ENCODE assay signal across 8 cellular contexts in genomic region chr2:56185101-56185581, GRCh38. TPM values are rescaled to one million over a fixed set of nuclear protein-coding genes. Genes with fewer than 3 reads are reported as not detected.
DNase-seq lines count a peak whose midpoint lies in the region; ATAC-seq, FAIRE-seq and TF ChIP-seq lines count a peak whose summit lies in the region.

No MANE protein-coding gene starts in this region.

- no peaks in the 10 kb centered on the region for H4K20me1 ChIP-seq in keratinocyte (ENCODE audit: control insufficient read depth, extremely low read depth, insufficient read depth, low read length)

- H3K27me3 ChIP-seq in body of pancreas = peaks cover 0 to 5% of the 10 kb centered on the region in 2 donors
- H3K27me3 ChIP-seq in keratinocyte (ENCODE audit: control insufficient read depth, extremely low read depth, insufficient read depth, low read length) = peaks cover 19% of the 10 kb centered on the region
- H3K27me3 ChIP-seq in stomach smooth muscle (ENCODE audit: control insufficient read depth in 1 of 2, insufficient read depth in 2 of 2, low read length in 2 of 2) = peaks cover 11 to 27% of the 10 kb centered on the region in 2 donors

- no peaks in the 10 kb centered on the region for H3K36me3 ChIP-seq in body of pancreas (replicated peaks in 1 of 2; ENCODE audit: insufficient read depth in 1 of 2, low read depth in 2 of 2)
- no peaks in the 10 kb centered on the region for H3K36me3 ChIP-seq in keratinocyte (ENCODE audit: control insufficient read depth in 2 of 2, extremely low read depth in 1 of 2, insufficient read depth in 2 of 2, low read length in 2 of 2)
- no peaks in the 10 kb centered on the region for H3K36me3 ChIP-seq in stomach smooth muscle (ENCODE audit: control insufficient read depth in 2 of 2, insufficient read depth in 2 of 2, low read length in 2 of 2)

- H3K4me3 Mint-ChIP-seq in HFFc6 = peak overlapping the region; percentile 97

- intact Hi-C loops in body of pancreas (cut with DNase I) = no loop called here

- FAIRE-seq in keratinocyte (lab: Jason Lieb, UNC) = no peak

- TF ChIP-seq CTCF in HFFc6 (IDR thresholded peaks at IDR 0.05) (no peak; the same call in 1 of the 2 replicates), body of pancreas (IDR thresholded peaks at IDR 0.05) (no peak), keratinocyte (optimal IDR thresholded peaks at IDR 0.05 in 1 of 3, IDR thresholded peaks at IDR 0.05 in 1 of 3, conservative IDR thresholded peaks at IDR 0.05 in 1 of 3; ENCODE audit: extremely low read depth in 1 of 3, insufficient read depth in 2 of 3, low read length in 3 of 3) (peak in 1 of 3 experiments; percentile 11)

- no peak for TF ChIP-seq POLR2A in body of pancreas (IDR thresholded peaks at IDR 0.05)

- H3K79me2 ChIP-seq in keratinocyte (ENCODE audit: control insufficient read depth, insufficient read depth, low read length) = no peaks in the 10 kb centered on the region

- no peaks in the 10 kb centered on the region for H3K9me1 ChIP-seq in keratinocyte (ENCODE audit: control insufficient read depth, extremely low read depth, insufficient read depth, low read length)

- H3K9me3 ChIP-seq in body of pancreas = no peaks in the 10 kb centered on the region
- H3K9me3 ChIP-seq in keratinocyte (ENCODE audit: control insufficient read depth, low read depth, low read length) = no peaks in the 10 kb centered on the region
- H3K9me3 ChIP-seq in stomach smooth muscle (ENCODE audit: control insufficient read depth in 2 of 2, low read length in 2 of 2) = no peaks in the 10 kb centered on the region

- dilution Hi-C loops in keratinocyte (cut with MboI; ENCODE audit: extremely low pct_ligation_motif_present, low sequenced_read_pairs) = no loop called here

- H3K4me2 ChIP-seq in keratinocyte (ENCODE audit: control insufficient read depth, extremely low read depth, insufficient read depth, low read depth, low read length) = peak overlapping the region; percentile 72

- H3K9me3 Mint-ChIP-seq in HFFc6 = no peaks in the 10 kb centered on the region

- H3K4me1 Mint-ChIP-seq in HFFc6 (ENCODE audit: low read depth) = peaks cover 69% of the 10 kb centered on the region

- H3K27ac Mint-ChIP-seq in HFFc6 = peak overlapping the region; percentile 79

- H3K4me3 ChIP-seq in body of pancreas = peak overlapping the region in 1 of 2 donors; percentile 60
- peak overlapping the region; percentile 7 to 39 (median 36) for H3K4me3 ChIP-seq in keratinocyte (ENCODE audit: control insufficient read depth in 2 of 3, extremely low read depth in 1 of 3, insufficient read depth in 2 of 3, low read depth in 1 of 3, low read length in 3 of 3)
- H3K4me3 ChIP-seq in stomach smooth muscle (ENCODE audit: low read length in 2 of 2) = peak overlapping the region; percentile 62 to 65

- H3K4me1 ChIP-seq in body of pancreas (peaks cover 20% of the 10 kb centered on the region), keratinocyte (ENCODE audit: control insufficient read depth, extremely low read depth, insufficient read depth, low read length) (peaks cover 4% of the 10 kb centered on the region), stomach smooth muscle (ENCODE audit: control insufficient read depth, insufficient read depth, low read length) (peaks cover 15% of the 10 kb centered on the region)

- WGBS in body of pancreas, 2 donors = 0 to 3% methylated on average over 11 to 24 of the region's 24 CpGs

- H3K27ac ChIP-seq in body of pancreas (peak overlapping the region in 1 of 4 donors; percentile 20), keratinocyte (ENCODE audit: control insufficient read depth, insufficient read depth, low read length) (no peak overlapping the region), stomach smooth muscle (ENCODE audit: low read length) (no peak overlapping the region)

- DNase-seq in AG08396 (ENCODE audit: low spot score) (peak; percentile 32), HFFc6 (no peak), body of pancreas (peak in 3 of 4 donors; percentile 20 to 58 (median 26)), keratinocyte (ENCODE audit: low read depth, low spot score) (no peak), NCI-H128 (lab: John Stamatoyannopoulos, UW; ENCODE audit: unreplicated experiment) (no peak)
- DNase-seq in activated naive CD4-positive, alpha-beta T cell (lab: John Stamatoyannopoulos, UW) = no peak

- H3K9ac ChIP-seq in keratinocyte (ENCODE audit: control insufficient read depth, extremely low read depth, insufficient read depth, low read length) (no peak overlapping the region), stomach smooth muscle (ENCODE audit: low read length in 2 of 2) (no peak overlapping the region)

- H3K36me3 Mint-ChIP-seq in HFFc6 (ENCODE audit: low read depth) = peaks cover 19% of the 10 kb centered on the region; the same call in 1 of the 2 replicates

- ATAC-seq in body of pancreas = no peak
- ATAC-seq in HG02981 (IDR thresholded peaks at IDR 0.05; ENCODE audit: unreplicated experiment) = no peak

- H2AFZ ChIP-seq in keratinocyte (ENCODE audit: control insufficient read depth, low read length) = peak overlapping the region; percentile 23

- peaks cover 7% of the 10 kb centered on the region for H3K27me3 Mint-ChIP-seq in HFFc6 (ENCODE audit: insufficient read depth)

RNA-seq across cellular contexts. Expression of gene CCDC85A, which starts 1.4 kb away (rescaled TPM):
- 10 to 100 TPM; 25.5 to 39.3 (median 36.9) TPM for total RNA-seq in HFFc6 (2021; fragmentation: NEBNext Ultra II Directional; extraction: Animal tissue kit (Norgen Biotek cat#: 25700))
- total RNA-seq in body of pancreas = 1 to 10 TPM; 2.3 to 2.6 TPM
- 0.01 to 0.03 TPM in 2 of 3 replicates, not detected in the other for polyA plus RNA-seq in keratinocyte
- not detected for polyA plus RNA-seq in keratinocyte (2011; ENCODE audit: low read depth)
- not detected in 2 replicates for polyA plus RNA-seq in keratinocyte (2011; cell fraction: cytosol; rRNA removed)
- 0.05 TPM in 1 of 2 replicates, not detected in the other for polyA plus RNA-seq in keratinocyte (2011; cell fraction: nucleus; rRNA removed)
- polyA plus RNA-seq in keratinocyte (2012; ENCODE audit: low replicate concordance) = 0.04 TPM in 1 of 2 replicates, not detected in the other
- 0.10 TPM in 1 of 3 replicates, not detected in the others for polyA minus RNA-seq in keratinocyte
- not detected for polyA minus RNA-seq in keratinocyte (2011; cell fraction: cytosol; rRNA and poly(A)+ RNA removed)
- not detected in 2 replicates for polyA minus RNA-seq in keratinocyte (2011; cell fraction: nucleus; rRNA and poly(A)+ RNA removed)

Comparison
In these comparisons a context has a peak if more than half of its experiments do, and no peak if none do; other contexts are left out.
1. DNase-seq: peak in AG08396 (single experiment) and body of pancreas (3 of 4); none in HFFc6 (single experiment), keratinocyte (single experiment), activated naive CD4-positive, alpha-beta T cell (0 of 4) and NCI-H128 (single experiment).
2. RNA of gene CCDC85A, which starts 1.4 kb away (total RNA-seq): 25.5 to 39.3 TPM in HFFc6; 2.3 to 2.6 TPM in body of pancreas; every median in the first group is over 4 times any median in the second.